ENCODE assay signal across 2 cellular contexts in genomic region chr11:841981-842369, GRCh38.
A peak's percentile ranks its signal among the peaks of the same experiment; 100 is the strongest.
TF ChIP-seq lines count a peak whose summit lies in the region.

No MANE protein-coding gene starts in this region.

TF ChIP-seq in HEK293, 187 proteins besides CTCF, POLR2A, EP300 and RAD21 (continued from another document):
- TF ChIP-seq REST (tag by site-specific recombination; IDR thresholded peaks at IDR 0.05) = peak; percentile 13; the same call in 1 of the 2 replicates
- no peak for TF ChIP-seq ZNF248 (tag by site-specific recombination; IDR thresholded peaks at IDR 0.05)
- TF ChIP-seq ZNF335 (tag by site-specific recombination; conservative IDR thresholded peaks at IDR 0.05) = peak; percentile 27; the same call in 1 of the 2 replicates
- no peak for TF ChIP-seq ZBTB21 (tag by site-specific recombination; IDR thresholded peaks at IDR 0.05)
- TF ChIP-seq ZNF830 (tag by site-specific recombination; IDR thresholded peaks at IDR 0.05; ENCODE audit: low read depth) = no peak
- TF ChIP-seq ZNF175 (tag by site-specific recombination; IDR thresholded peaks at IDR 0.05) = no peak
- no peak for TF ChIP-seq PRDM4 (tag by site-specific recombination; IDR thresholded peaks at IDR 0.05)
- TF ChIP-seq GLIS2 (tag by site-specific recombination; IDR thresholded peaks at IDR 0.05) = peak; percentile 56; the same call in 1 of the 2 replicates
- TF ChIP-seq ZSCAN18 (tag by site-specific recombination; IDR thresholded peaks at IDR 0.05) = no peak
- no peak for TF ChIP-seq ZNF623 (tag by site-specific recombination; IDR thresholded peaks at IDR 0.05)
- TF ChIP-seq ZNF280C (tag by site-specific recombination; IDR thresholded peaks at IDR 0.05) = no peak
- TF ChIP-seq ZBTB8A (tag by site-specific recombination; IDR thresholded peaks at IDR 0.05) = peak; percentile 26; the same call in 1 of the 2 replicates

TF ChIP-seq in SK-N-SH, 30 proteins besides CTCF, POLR2A, EP300 and RAD21 (continued from another document):
- TF ChIP-seq REST (IDR thresholded peaks at IDR 0.05; ENCODE audit: low read depth, low read length) (no peak), ELF1 (IDR thresholded peaks at IDR 0.05) (no peak)
